Comparison of ENCODE assay signal across 24 cellular contexts in the genomic region with DNA sequence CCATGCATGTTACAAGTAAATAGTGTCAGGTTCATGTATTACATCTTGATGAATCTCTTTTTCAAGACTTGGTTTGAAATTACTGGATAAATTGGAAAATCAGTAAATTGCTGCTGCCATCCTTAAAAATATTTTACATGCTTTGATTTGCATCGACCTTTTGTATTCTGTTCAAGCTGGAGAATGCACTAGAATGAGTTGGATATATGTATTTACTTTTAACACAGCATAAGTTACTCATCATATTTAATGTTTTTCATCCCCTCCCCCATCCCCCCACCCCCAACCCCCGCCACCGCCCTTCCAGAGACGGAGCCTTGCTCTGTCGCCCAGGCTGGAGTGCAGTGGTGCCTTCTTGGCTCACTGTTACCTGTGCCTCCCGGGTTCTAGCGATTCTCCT.
"Had no signal": no experiment of that assay in that cellular context is flagged by ENCODE, and none has a peak within 500 bp of the region (broad histone marks: within the 10 kb centered on the region; RNA-seq: fewer than 3 reads in every experiment).

No MANE protein-coding gene starts in this region.

- H3K36me3 ChIP-seq: left ventricle myocardium inferior, ovary, right atrium auricular region, thyroid gland, transverse colon, upper lobe of right lung had no signal

- H3K9me3 Mint-ChIP-seq: memory B cell; naive thymus-derived CD4-positive, alpha-beta T cell; natural killer cell treated with Interleukin-12 subunit alpha and Interleukin-12 subunit beta and Interleukin-15 and Interleukin-18, amount 100 ng/mL, for 72 hours had no signal

- H3K27ac ChIP-seq: left ventricle myocardium inferior, ovary, right atrium auricular region, skin epidermis, stomach, testis, thyroid gland, transverse colon, upper lobe of right lung had no signal

- FAIRE-seq: urothelium cell line had no signal

- H3K9me3 ChIP-seq: left ventricle myocardium inferior, mucosa of descending colon, ovary, right atrium auricular region, stomach, testis, thyroid gland, transverse colon, upper lobe of right lung had no signal

- H3K4me3 ChIP-seq: left ventricle myocardium inferior, mucosa of descending colon, ovary, right atrium auricular region, skin epidermis, stomach, testis, thyroid gland, transverse colon, upper lobe of right lung had no signal

- H3K27me3 Mint-ChIP-seq: memory B cell; naive thymus-derived CD4-positive, alpha-beta T cell; natural killer cell treated with Interleukin-12 subunit alpha and Interleukin-12 subunit beta and Interleukin-15 and Interleukin-18, amount 100 ng/mL, for 72 hours; progenitor cell of endocrine pancreas; stimulated activated naive B cell treated with anti-CD40 and anti-IgM and Interleukin-4, amounts not matched to agents 10 μg/mL and 1 μg/mL and 100 μg/mL, for 72 hours had no signal

- H3K27me3 ChIP-seq: ovary, right atrium auricular region, stomach, testis, thyroid gland, transverse colon, upper lobe of right lung had no signal

- H3K36me3 Mint-ChIP-seq: natural killer cell treated with Interleukin-12 subunit alpha and Interleukin-12 subunit beta and Interleukin-15 and Interleukin-18, amount 100 ng/mL, for 72 hours had no signal

- H3K27ac Mint-ChIP-seq: natural killer cell treated with Interleukin-12 subunit alpha and Interleukin-12 subunit beta and Interleukin-15 and Interleukin-18, amount 100 ng/mL, for 72 hours; stimulated activated naive B cell treated with anti-CD40 and anti-IgM and Interleukin-4, amounts not matched to agents 10 μg/mL and 1 μg/mL and 100 μg/mL, for 72 hours had no signal

- H3K4me1 ChIP-seq: testis had no signal

- H3K4me3 Mint-ChIP-seq: memory B cell; natural killer cell treated with Interleukin-12 subunit alpha and Interleukin-12 subunit beta and Interleukin-15 and Interleukin-18, amount 100 ng/mL, for 72 hours; stimulated activated naive B cell treated with anti-CD40 and anti-IgM and Interleukin-4, amounts not matched to agents 10 μg/mL and 1 μg/mL and 100 μg/mL, for 72 hours had no signal

- DNase-seq: islet precursor cell; left ventricle myocardium inferior; midbrain; mucosa of descending colon; naive thymus-derived CD4-positive, alpha-beta T cell; ovary; stimulated activated CD4-positive, alpha-beta T cell treated with anti-CD3 and anti-CD28 coated beads, Interleukin-12 subunit alpha, Interleukin-12 subunit beta, amount 100 ng/mL, for 4 hours; stimulated activated CD4-positive, alpha-beta T cell treated with anti-CD3 and anti-CD28 coated beads, Interleukin-15, amount 100 ng/mL, for 24 hours; stimulated activated CD4-positive, alpha-beta T cell treated with anti-CD3 and anti-CD28 coated beads, Interleukin-2, amount 100 ng/mL, for 24 hours; stimulated activated CD4-positive, alpha-beta T cell treated with anti-CD3 and anti-CD28 coated beads, Interleukin-4, amount 100 ng/mL, for 1 hour; stimulated activated naive B cell treated with anti-CD40 and anti-IgM and Interleukin-4, amounts not matched to agents 10 μg/mL and 1 μg/mL and 100 μg/mL, for 72 hours; stimulated activated naive CD8-positive, alpha-beta T cell treated with anti-CD3 and anti-CD28 coated beads, Interleukin-15, Interleukin-2, amounts not matched to agents 100 U/mL and 50 U/mL, for 24 hours; stomach; testis; thyroid gland; transverse colon; upper lobe of right lung had no signal

- ATAC-seq: mucosa of descending colon; naive thymus-derived CD4-positive, alpha-beta T cell; natural killer cell treated with Interleukin-12 subunit alpha and Interleukin-12 subunit beta and Interleukin-15 and Interleukin-18, amount 100 ng/mL, for 72 hours; sciatic nerve; stimulated activated naive B cell treated with anti-CD40 and anti-IgM and Interleukin-4, amounts not matched to agents 10 μg/mL and 1 μg/mL and 100 μg/mL, for 72 hours; stimulated activated naive CD8-positive, alpha-beta T cell treated with anti-CD3 and anti-CD28 coated beads, Interleukin-15, Interleukin-2, amounts not matched to agents 100 U/mL and 50 U/mL, for 24 hours; upper lobe of right lung had no signal
